31 cellular contexts compared by ENCODE assay signal in genomic region chr10:9157656-9158055, GRCh38.
"Had no signal": no experiment of that assay in that cellular context is flagged by ENCODE, and none has a peak within 500 bp of the region (broad histone marks: within the 10 kb centered on the region; RNA-seq: fewer than 3 reads in every experiment).

No MANE protein-coding gene starts in this region.

- H3K4me3 ChIP-seq: neural progenitor cell, ovary, psoas muscle, right lobe of liver, sigmoid colon, skin epidermis, smooth muscle cell, spleen, suprapubic skin, thoracic aorta, thyroid gland, tibial nerve, upper lobe of left lung, vagina had no signal

- H3K4me2 ChIP-seq: neural progenitor cell, smooth muscle cell had no signal

- H3K36me3 ChIP-seq: ovary, right lobe of liver, sigmoid colon, spleen, suprapubic skin, thoracic aorta, thyroid gland, tibial nerve, upper lobe of left lung, vagina had no signal

- H3K9ac ChIP-seq: neural progenitor cell, parathyroid adenoma had no signal

- H3K27ac ChIP-seq: neural progenitor cell, ovary, parathyroid adenoma, psoas muscle, right lobe of liver, sigmoid colon, skin epidermis, spleen, suprapubic skin, thoracic aorta, thyroid gland, tibial nerve, upper lobe of left lung, vagina had no signal

- H3K9me3 ChIP-seq: ovary, psoas muscle, right lobe of liver, suprapubic skin, thoracic aorta, thyroid gland had no signal

- H2AFZ ChIP-seq: neural progenitor cell, parathyroid adenoma had no signal

- DNase-seq: naive thymus-derived CD4-positive, alpha-beta T cell; natural killer cell; occipital lobe; ovary; posterior cingulate gyrus; psoas muscle; right cardiac atrium; right lobe of liver; sigmoid colon; spleen; stimulated activated CD4-positive, alpha-beta T cell treated with anti-CD3 and anti-CD28 coated beads, Interleukin-12 subunit alpha, Interleukin-12 subunit beta, amount 100 ng/mL, for 4 hours; stimulated activated CD4-positive, alpha-beta T cell treated with anti-CD3 and anti-CD28 coated beads, Interleukin-1b, Interleukin-23, amount 100 ng/mL, for 48 hours; stimulated activated CD4-positive, alpha-beta T cell treated with anti-CD3 and anti-CD28 coated beads, Interleukin-4, amount 100 ng/mL, for 1 hour; stimulated activated CD4-positive, alpha-beta T cell treated with anti-CD3 and anti-CD28 coated beads, Interleukin-4, amount 100 ng/mL, for 4 hours; stimulated activated CD8-positive, alpha-beta memory T cell treated with anti-CD3 and anti-CD28 coated beads, Interleukin-4, amount 100 ng/mL, for 48 hours; stimulated activated naive CD4-positive, alpha-beta T cell; stimulated activated naive CD8-positive, alpha-beta T cell treated with anti-CD3 and anti-CD28 coated beads, Interleukin-15, amount 100 ng/mL, for 72 hours; stimulated activated naive CD8-positive, alpha-beta T cell treated with anti-CD3 and anti-CD28 coated beads, Interleukin-15, Interleukin-2, amounts not matched to agents 100 U/mL and 50 U/mL, for 24 hours; substantia nigra; thyroid gland; trophoblast cell; upper lobe of left lung had no signal

- ATAC-seq: naive thymus-derived CD4-positive, alpha-beta T cell; natural killer cell; psoas muscle; right cardiac atrium; right lobe of liver; stimulated activated memory B cell treated with anti-CD40 and anti-IgM and Interleukin-4, amounts not matched to agents 10 μg/mL and 1 μg/mL and 100 μg/mL, for 72 hours; stimulated activated naive CD8-positive, alpha-beta T cell treated with anti-CD3 and anti-CD28 coated beads, Interleukin-15, amount 100 ng/mL, for 72 hours; stimulated activated naive CD8-positive, alpha-beta T cell treated with anti-CD3 and anti-CD28 coated beads, Interleukin-15, Interleukin-2, amounts not matched to agents 100 U/mL and 50 U/mL, for 24 hours had no signal

- H3K4me1 ChIP-seq: neural progenitor cell, parathyroid adenoma, psoas muscle, right lobe of liver, sigmoid colon, spleen, suprapubic skin, thyroid gland, tibial nerve, upper lobe of left lung, vagina had no signal

- H3K27me3 ChIP-seq: neural progenitor cell, ovary, right lobe of liver, sigmoid colon, spleen, suprapubic skin, thyroid gland, tibial nerve, upper lobe of left lung, vagina had no signal

- H3K79me2 ChIP-seq: parathyroid adenoma had no signal
